11 cellular contexts compared by ENCODE assay signal in the genomic region with DNA sequence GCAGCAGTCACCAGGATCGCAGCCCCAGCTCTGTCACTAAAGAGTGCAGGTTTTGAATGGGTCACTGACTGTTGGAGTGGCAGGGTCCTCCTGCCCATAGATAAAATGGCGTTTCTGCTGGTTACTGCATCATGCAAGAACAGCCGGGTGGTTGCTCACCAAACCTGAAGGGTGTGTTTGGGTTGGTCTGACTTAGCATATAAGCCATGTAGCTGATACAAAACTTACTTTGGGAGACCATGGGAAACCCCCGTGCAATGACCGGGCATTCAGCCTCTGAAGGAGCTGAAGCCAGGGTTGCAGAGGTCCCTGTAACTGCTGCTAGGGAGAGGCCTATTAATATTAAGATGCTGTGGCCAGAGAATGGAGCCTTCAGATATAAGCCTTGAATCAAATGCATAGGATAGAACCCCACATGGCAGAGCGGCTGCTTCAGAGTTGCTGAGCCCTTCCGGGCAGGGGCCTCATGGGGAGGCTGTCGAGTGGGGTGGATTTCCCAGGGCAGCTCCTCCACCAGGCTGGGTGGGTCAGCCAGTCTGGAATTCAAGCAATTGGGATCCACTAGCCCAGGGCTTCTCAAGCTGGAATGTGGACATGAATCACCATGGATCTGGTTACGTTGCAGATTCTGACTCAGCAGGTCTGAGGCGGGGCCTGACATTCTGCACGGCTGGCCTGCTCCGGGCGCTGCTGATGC.
DNase-seq lines count a peak whose midpoint lies in the region; ATAC-seq, FAIRE-seq and TF ChIP-seq lines count a peak whose summit lies in the region.
"Had no signal": no experiment of that assay in that cellular context is flagged by ENCODE, and none has a peak within 500 bp of the region (broad histone marks: within the 10 kb centered on the region; RNA-seq: fewer than 3 reads in every experiment).

No MANE protein-coding gene starts in this region.

- no peak overlapping the region for H3K4me2 ChIP-seq in endothelial cell of umbilical vein (ENCODE audit: insufficient read depth, low read length)

- DNase-seq in EH (ENCODE audit: low read depth) (peak; percentile 98), NT2/D1 (ENCODE audit: low read depth, low spot score) (peak; percentile 28), endothelial cell of umbilical vein (ENCODE audit: low read depth, low spot score) (no peak), omental fat pad (ENCODE audit: low spot score) (no peak), tibial nerve (ENCODE audit: low spot score in 2 of 2) (no peak), AML-193 (lab: John Stamatoyannopoulos, UW) (no peak), SK-N-DZ (ENCODE audit: low spot score) (no peak), testis (no peak)
- DNase-seq: activated CD4-positive, alpha-beta memory T cell treated with anti-CD3 and anti-CD28 coated beads, Interleukin-2, amount 10 ng/mL, durations not matched to agents 7 days and 5 days had no signal

- no peak overlapping the region for H3K27ac ChIP-seq in endothelial cell of umbilical vein (ENCODE audit: insufficient read depth, low read depth, low read length)
- H3K27ac ChIP-seq in tibial nerve, result no peak overlapping the region
- H3K27ac ChIP-seq in testis, result no peak overlapping the region
- H3K27ac ChIP-seq: coronary artery, HL-60 had no signal

- H3K9ac ChIP-seq in NT2/D1 (ENCODE audit: insufficient read length, low read depth), result no peak overlapping the region
- no peak overlapping the region for H3K9ac ChIP-seq in endothelial cell of umbilical vein (replicated peaks; ENCODE audit: extremely low read depth, insufficient read depth, low read length)

- POLR2A ChIA-PET in endothelial cell of umbilical vein (lab: Charles Lee), result interaction anchor here (0.7 kb wide), 1 partner anchor 174 kb away, joined by 3 read pairs; no protein-coding TSS in a partner anchor

- TF ChIP-seq EP300 in tibial nerve (IDR thresholded peaks at IDR 0.05), result no peak

- TF ChIP-seq CTCF in endothelial cell of umbilical vein (IDR thresholded peaks at IDR 0.05; ENCODE audit: extremely low read depth in 1 of 2, insufficient read depth in 1 of 2, low read depth in 1 of 2, low read length in 2 of 2) (no peak), omental fat pad (IDR thresholded peaks at IDR 0.05) (no peak), tibial nerve (IDR thresholded peaks at IDR 0.05) (no peak), testis (IDR thresholded peaks at IDR 0.05) (no peak)

- dilution Hi-C loops in endothelial cell of umbilical vein (cut with MboI; ENCODE audit: extremely low pct_ligation_motif_present, low sequenced_read_pairs), result no loop called here

- FAIRE-seq in endothelial cell of umbilical vein (lab: Jason Lieb, UNC), result peak; percentile 8

- H3K36me3 ChIP-seq in NT2/D1 (ENCODE audit: insufficient read depth, insufficient read length, low read length), result no peaks in the 10 kb centered on the region
- no peaks in the 10 kb centered on the region for H3K36me3 ChIP-seq in endothelial cell of umbilical vein (ENCODE audit: control insufficient read depth in 2 of 2, extremely low read depth in 1 of 2, insufficient read depth in 2 of 2, low read length in 2 of 2)
- no peaks in the 10 kb centered on the region for H3K36me3 ChIP-seq in tibial nerve
- H3K36me3 ChIP-seq in testis (ENCODE audit: low read depth, missing control alignments), result no peaks in the 10 kb centered on the region

- H3K79me2 ChIP-seq in endothelial cell of umbilical vein (ENCODE audit: control insufficient read depth, insufficient read depth, low read length), result no peaks in the 10 kb centered on the region

- no peak overlapping the region for H2AFZ ChIP-seq in endothelial cell of umbilical vein (ENCODE audit: low read depth, low read length)

- H3K27me3 ChIP-seq in NT2/D1 (ENCODE audit: insufficient read depth, insufficient read length) (no peaks in the 10 kb centered on the region), endothelial cell of umbilical vein (ENCODE audit: control insufficient read depth in 2 of 2, insufficient read depth in 2 of 2, low read length in 2 of 2) (no peaks in the 10 kb centered on the region), tibial nerve (no peaks in the 10 kb centered on the region), testis (no peaks in the 10 kb centered on the region)

- H3K9me3 ChIP-seq in NT2/D1 (ENCODE audit: insufficient read depth, low read length) (no peaks in the 10 kb centered on the region), endothelial cell of umbilical vein (replicated peaks; ENCODE audit: control insufficient read depth, insufficient read depth, low read length) (no peaks in the 10 kb centered on the region), tibial nerve (no peaks in the 10 kb centered on the region), testis (no peaks in the 10 kb centered on the region)

- no peaks in the 10 kb centered on the region for H3K4me1 ChIP-seq in NT2/D1 (ENCODE audit: insufficient read depth, insufficient read length)
- no peaks in the 10 kb centered on the region for H3K4me1 ChIP-seq in endothelial cell of umbilical vein (ENCODE audit: control insufficient read depth, extremely low read depth, insufficient read depth, low read length)
- H3K4me1 ChIP-seq in tibial nerve, result no peaks in the 10 kb centered on the region
- H3K4me1 ChIP-seq in testis, result no peaks in the 10 kb centered on the region

- no TSS peak for BruUV-seq in endothelial cell of umbilical vein (replicated peaks; lab: Mats Ljungman, UMichigan)

- H3K4me3 ChIP-seq in NT2/D1 (ENCODE audit: insufficient read length, low read depth), result no peak overlapping the region
- no peak overlapping the region for H3K4me3 ChIP-seq in endothelial cell of umbilical vein (replicated peaks in 1 of 3; ENCODE audit: insufficient read depth in 1 of 3, low read depth in 1 of 3, low read length in 3 of 3)
- H3K4me3 ChIP-seq in tibial nerve, result no peak overlapping the region
- H3K4me3 ChIP-seq in testis, result no peak overlapping the region
- H3K4me3 ChIP-seq: coronary artery had no signal

- CTCF ChIA-PET in endothelial cell of umbilical vein (lab: Charles Lee), result interaction anchor here (0.7 kb wide), 1 partner anchor 16 kb away, joined by 3 read pairs; no protein-coding TSS in a partner anchor

- intact Hi-C loops in endothelial cell of umbilical vein (cut with micrococcal nuclease), result no loop called here
- intact Hi-C loops in testis (cut with DNase I; ENCODE audit: low total_unique reads), result no loop called here

- no peaks in the 10 kb centered on the region for H4K20me1 ChIP-seq in endothelial cell of umbilical vein (replicated peaks; ENCODE audit: control insufficient read depth, extremely low read depth, insufficient read depth, low read length)

- no peak for TF ChIP-seq POLR2A in endothelial cell of umbilical vein (IDR thresholded peaks at IDR 0.05; ENCODE audit: low read depth, low read length)
- no peak for TF ChIP-seq POLR2A in tibial nerve (IDR thresholded peaks at IDR 0.05)
- no peak for TF ChIP-seq POLR2A in testis (IDR thresholded peaks at IDR 0.05)

- WGBS in tibial nerve, 2 donors, result 78 to 88% methylated on average over 11 to 12 of the region's 13 CpGs
- 88 to 93% methylated on average over 12 to 13 of the region's 13 CpGs for WGBS in testis, 2 donors

- no peaks in the 10 kb centered on the region for H3K9me1 ChIP-seq in endothelial cell of umbilical vein (replicated peaks; ENCODE audit: control insufficient read depth, extremely low read depth, insufficient read depth, low read length)

- ATAC-seq in omental fat pad (ENCODE audit: low FRiP score), result peak; percentile 94

TF ChIP-seq in endothelial cell of umbilical vein, 7 proteins besides CTCF, POLR2A, EP300 and RAD21:
- TF ChIP-seq FOS (IDR thresholded peaks at IDR 0.05; ENCODE audit: borderline replicate concordance, insufficient read depth, low read length) (peak; percentile 37), GATA2 (IDR thresholded peaks at IDR 0.05; ENCODE audit: insufficient read depth, insufficient read length, low read depth, low read length) (no peak)

Comparison
In these comparisons a context has a peak if more than half of its experiments do, and no peak if none do; other contexts are left out.
1. DNase-seq: peak in EH (single experiment) and NT2/D1 (single experiment); none in endothelial cell of umbilical vein (single experiment), omental fat pad (single experiment), tibial nerve (0 of 2), AML-193 (0 of 2), SK-N-DZ (single experiment) and testis (single experiment).